8 cellular contexts compared by ENCODE assay signal in genomic region chr6:42045538-42046460, GRCh38. TPM values are rescaled to one million over a fixed set of nuclear protein-coding genes. Genes with fewer than 3 reads are reported as not detected.
A peak's percentile ranks its signal among the peaks of the same experiment; 100 is the strongest.
DNase-seq lines count a peak whose midpoint lies in the region; ATAC-seq and TF ChIP-seq lines count a peak whose summit lies in the region.

No MANE protein-coding gene starts in this region.

- H3K9me3 ChIP-seq in esophagus squamous epithelium (no peaks in the 10 kb centered on the region), suprapubic skin (no peaks in the 10 kb centered on the region)

- H3K4me3 ChIP-seq in esophagus squamous epithelium, result peak overlapping the region; percentile 0 to 91 (median 86)
- H3K4me3 ChIP-seq in suprapubic skin, result peak overlapping the region; percentile 77

- H3K27ac ChIP-seq in esophagus squamous epithelium (peak overlapping the region; percentile 88 to 97 (median 94)), suprapubic skin (peak overlapping the region; percentile 89)

- H3K4me3 Mint-ChIP-seq in activated T-cell treated with anti-CD3 and anti-CD28 coated beads, Interleukin-2, amount 50 U/mL, for 4 hours, result peak overlapping the region; percentile 94
- peak overlapping the region; percentile 92 to 99 (median 98) for H3K4me3 Mint-ChIP-seq in naive B cell

- H3K36me3 ChIP-seq in esophagus squamous epithelium (peaks cover 0 to 16% (median 0%) of the 10 kb centered on the region in 3 donors), suprapubic skin (peaks cover 3% of the 10 kb centered on the region)

- no peaks in the 10 kb centered on the region for H3K9me3 Mint-ChIP-seq in activated T-cell treated with anti-CD3 and anti-CD28 coated beads, Interleukin-2, amount 50 U/mL, for 4 hours
- no peaks in the 10 kb centered on the region for H3K9me3 Mint-ChIP-seq in naive B cell

- ATAC-seq in activated T-cell treated with anti-CD3 and anti-CD28 coated beads, Interleukin-2, amount 50 U/mL, for 4 hours, result peak; percentile 5 to 7
- ATAC-seq in naive B cell (ENCODE audit: low read depth in 2 of 2), result peak; percentile 7 to 25
- no peak for ATAC-seq in GM21390 (IDR thresholded peaks at IDR 0.05; ENCODE audit: unreplicated experiment)

- no peaks in the 10 kb centered on the region for H3K27me3 ChIP-seq in esophagus squamous epithelium
- no peaks in the 10 kb centered on the region for H3K27me3 ChIP-seq in suprapubic skin

- H3K4me1 Mint-ChIP-seq in activated T-cell treated with anti-CD3 and anti-CD28 coated beads, Interleukin-2, amount 50 U/mL, for 4 hours (ENCODE audit: low read depth), result peaks cover 81% of the 10 kb centered on the region
- peaks cover 58 to 87% (median 68%) of the 10 kb centered on the region in 3 donors for H3K4me1 Mint-ChIP-seq in naive B cell

- H3K36me3 Mint-ChIP-seq in activated T-cell treated with anti-CD3 and anti-CD28 coated beads, Interleukin-2, amount 50 U/mL, for 4 hours (ENCODE audit: insufficient read depth), result peaks cover under 1% of the 10 kb centered on the region
- no peaks in the 10 kb centered on the region for H3K36me3 Mint-ChIP-seq in naive B cell

- 3 to 4% methylated on average over 5 to 13 of the region's 14 CpGs for WGBS in esophagus squamous epithelium, 2 donors
- 5% methylated on average over 14 of the region's 14 CpGs for WGBS in suprapubic skin

- peak; percentile 69 for DNase-seq in stimulated activated CD4-positive, alpha-beta T cell treated with anti-CD3 and anti-CD28 coated beads, Interleukin-12 subunit alpha, Interleukin-12 subunit beta, amount 100 ng/mL, for 4 hours
- no peak for DNase-seq in stimulated activated CD4-positive, alpha-beta T cell treated with anti-CD3 and anti-CD28 coated beads, Interleukin-2, amount 100 ng/mL, for 48 hours
- DNase-seq in NOMO-1 treated with dmso at 0.1 percent for 144 hours (lab: John Stamatoyannopoulos, UW; ENCODE audit: unreplicated experiment) (peak; percentile 26), esophagus squamous epithelium (lab: John Stamatoyannopoulos, UW) (peak; percentile 81), naive B cell (peak; percentile 72), suprapubic skin (ENCODE audit: low spot score in 2 of 2) (peak; percentile 95 to 97)
- DNase-seq in activated T-cell treated with anti-CD3 and anti-CD28 coated beads, Interleukin-2, amount 50 U/mL, for 4 hours, result peak; percentile 73

- no peaks in the 10 kb centered on the region for H3K27me3 Mint-ChIP-seq in activated T-cell treated with anti-CD3 and anti-CD28 coated beads, Interleukin-2, amount 50 U/mL, for 4 hours (ENCODE audit: low read depth)
- H3K27me3 Mint-ChIP-seq in naive B cell, result no peaks in the 10 kb centered on the region

- no peak for TF ChIP-seq EP300 in suprapubic skin (IDR thresholded peaks at IDR 0.05)

- TF ChIP-seq CTCF in esophagus squamous epithelium (IDR thresholded peaks at IDR 0.05) (no peak), suprapubic skin (IDR thresholded peaks at IDR 0.05) (no peak)

- intact Hi-C loops in esophagus squamous epithelium (cut with DNase I), result loop anchor here (5.0 kb wide), 1 partner anchor 263 kb away; the partner anchor contains the start of gene PRICKLE4

- peak overlapping the region; percentile 58 to 94 (median 92) for H3K27ac Mint-ChIP-seq in naive B cell

- H3K4me1 ChIP-seq in esophagus squamous epithelium (peaks cover 55 to 94% (median 59%) of the 10 kb centered on the region in 3 donors), suprapubic skin (peaks cover 77% of the 10 kb centered on the region)

- TF ChIP-seq POLR2A in esophagus squamous epithelium (IDR thresholded peaks at IDR 0.05) (peak in 2 of 4 donors; percentile 20 to 62), suprapubic skin (IDR thresholded peaks at IDR 0.05) (no peak)

RNA-seq across cellular contexts. Expression of gene TAF8, which starts 4.5 kb away (rescaled TPM):
- total RNA-seq in activated T-cell treated with anti-CD3 and anti-CD28 coated beads, Interleukin-2, amount 50 U/mL, for 4 hours, result 10 to 100 TPM; 35.7 to 39.9 (median 38.2) TPM
- total RNA-seq in esophagus squamous epithelium, result 10 to 100 TPM in 3 of 4 donors, 1 to 10 TPM in 1; 6.0 to 33.2 (median 10.8) TPM
- 10 to 100 TPM; 10.3 to 25.6 (median 18.6) TPM for polyA plus RNA-seq in naive B cell (ENCODE audit: low read depth in 6 of 6)
- total RNA-seq in suprapubic skin, result 10 to 100 TPM; 19.2 to 28.5 (median 26.4) TPM

Comparison
In these comparisons a context has a peak if more than half of its experiments do, and no peak if none do; other contexts are left out.
1. DNase-seq: peak in stimulated activated CD4-positive, alpha-beta T cell treated with anti-CD3 and anti-CD28 coated beads, Interleukin-12 subunit alpha, Interleukin-12 subunit beta, amount 100 ng/mL, for 4 hours (single experiment), NOMO-1 treated with dmso at 0.1 percent for 144 hours (single experiment), activated T-cell treated with anti-CD3 and anti-CD28 coated beads, Interleukin-2, amount 50 U/mL, for 4 hours (single experiment), esophagus squamous epithelium (single experiment), naive B cell (single experiment) and suprapubic skin (2 of 2); none in stimulated activated CD4-positive, alpha-beta T cell treated with anti-CD3 and anti-CD28 coated beads, Interleukin-2, amount 100 ng/mL, for 48 hours (0 of 2).